In the genomic region with DNA sequence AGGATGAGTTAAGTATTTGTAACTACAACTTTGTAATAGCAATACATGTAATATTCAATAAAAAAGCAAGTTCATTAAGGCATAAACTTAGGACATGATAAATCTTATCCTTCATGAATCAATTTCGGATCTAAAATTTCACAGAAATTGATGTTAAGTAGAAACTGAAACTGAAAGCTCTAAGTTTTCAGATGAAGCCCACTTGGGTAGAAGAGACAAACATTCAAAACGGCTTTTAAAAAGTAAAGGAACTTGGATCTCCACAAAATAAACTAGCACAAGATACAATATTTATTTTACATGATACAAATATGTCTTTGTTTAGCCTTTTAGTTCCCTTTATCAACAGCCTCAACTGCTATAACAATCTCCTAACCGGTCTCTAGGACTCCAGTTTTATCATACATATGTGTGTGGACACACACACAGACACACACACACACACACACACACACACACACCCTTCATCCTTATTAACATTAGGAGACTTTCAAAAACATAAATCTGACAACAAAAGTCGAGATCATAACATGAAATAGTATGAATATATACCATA, we compare ENCODE assay signal across 13 cellular contexts.
DNase-seq lines count a peak whose midpoint lies in the region; ATAC-seq and TF ChIP-seq lines count a peak whose summit lies in the region.
"Had no signal": no experiment of that assay in that cellular context is flagged by ENCODE, and none has a peak within 500 bp of the region (broad histone marks: within the 10 kb centered on the region; RNA-seq: fewer than 3 reads in every experiment).

No MANE protein-coding gene starts in this region.

- no peaks in the 10 kb centered on the region for H3K9me3 ChIP-seq in testis
- H3K9me3 ChIP-seq: adrenal gland, sigmoid colon had no signal

- POLR2A ChIA-PET in activated CD8-positive, alpha-beta T cell treated with anti-CD3 and anti-CD28 coated beads, Interleukin-2, amount 10 ng/mL, durations not matched to agents 7 days and 5 days (lab: Charles Lee) = no interaction called here

- no peak overlapping the region for H3K4me3 ChIP-seq in testis
- H3K4me3 ChIP-seq: PC-9 had no signal

- no peaks in the 10 kb centered on the region for H3K9me3 Mint-ChIP-seq in activated T-cell treated with anti-CD3 and anti-CD28 coated beads, Interleukin-2, amount 50 U/mL, for 72 hours
- no peaks in the 10 kb centered on the region for H3K9me3 Mint-ChIP-seq in activated CD8-positive, alpha-beta T cell treated with anti-CD3 and anti-CD28 coated beads, Interleukin-2, amount 10 ng/mL, durations not matched to agents 7 days and 5 days (ENCODE audit: insufficient read depth)

- peak overlapping the region; percentile 68 for H3K27ac Mint-ChIP-seq in activated T-cell treated with anti-CD3 and anti-CD28 coated beads, Interleukin-2, amount 50 U/mL, for 72 hours
- H3K27ac Mint-ChIP-seq in activated CD8-positive, alpha-beta T cell treated with anti-CD3 and anti-CD28 coated beads, Interleukin-2, amount 10 ng/mL, durations not matched to agents 7 days and 5 days = peak overlapping the region; percentile 70

- H3K36me3 Mint-ChIP-seq in activated T-cell treated with anti-CD3 and anti-CD28 coated beads, Interleukin-2, amount 50 U/mL, for 72 hours (ENCODE audit: insufficient read depth in 2 of 2) = peaks cover 0 to 2% of the 10 kb centered on the region in 2 donors
- no peaks in the 10 kb centered on the region for H3K36me3 Mint-ChIP-seq in activated CD8-positive, alpha-beta T cell treated with anti-CD3 and anti-CD28 coated beads, Interleukin-2, amount 10 ng/mL, durations not matched to agents 7 days and 5 days (ENCODE audit: low read depth)

- WGBS in testis, 2 donors = 37 to 41% methylated on average over 4 of the region's 4 CpGs

- H3K27me3 Mint-ChIP-seq in activated T-cell treated with anti-CD3 and anti-CD28 coated beads, Interleukin-2, amount 50 U/mL, for 72 hours (ENCODE audit: low read depth) = no peaks in the 10 kb centered on the region
- H3K27me3 Mint-ChIP-seq in activated CD8-positive, alpha-beta T cell treated with anti-CD3 and anti-CD28 coated beads, Interleukin-2, amount 10 ng/mL, durations not matched to agents 7 days and 5 days (ENCODE audit: low read depth) = no peaks in the 10 kb centered on the region

- H3K27me3 ChIP-seq in testis = no peaks in the 10 kb centered on the region
- H3K27me3 ChIP-seq: adrenal gland, sigmoid colon had no signal

- H3K36me3 ChIP-seq in testis (ENCODE audit: low read depth, missing control alignments) = no peaks in the 10 kb centered on the region
- H3K36me3 ChIP-seq: adrenal gland, WERI-Rb-1 had no signal

- peak overlapping the region; percentile 9 to 32 for H3K27ac ChIP-seq in testis
- H3K27ac ChIP-seq: adrenal gland, PC-9, WERI-Rb-1 had no signal

- intact Hi-C loops in testis (cut with DNase I; ENCODE audit: low total_unique reads) = no loop called here

- CTCF ChIA-PET in activated CD8-positive, alpha-beta T cell treated with anti-CD3 and anti-CD28 coated beads, Interleukin-2, amount 10 ng/mL, durations not matched to agents 7 days and 5 days (lab: Charles Lee) = interaction anchor here (0.7 to 0.9 kb wide), 2 partner anchors 78 to 230 kb away, joined by 3 read pairs; no protein-coding TSS in a partner anchor

- H3K4me1 ChIP-seq in testis = peaks cover 12% of the 10 kb centered on the region

- no peak for DNase-seq in activated T-cell treated with anti-CD3 and anti-CD28 coated beads, Interleukin-2, amount 50 U/mL, for 72 hours
- no peak for DNase-seq in activated T-cell treated with anti-CD3 and anti-CD28 coated beads, Interleukin-2, amount 50 U/mL, for 48 hours
- no peak for DNase-seq in activated CD8-positive, alpha-beta T cell treated with anti-CD3 and anti-CD28 coated beads, Interleukin-2, amount 10 ng/mL, durations not matched to agents 7 days and 5 days
- DNase-seq in iris pigment epithelial cell (ENCODE audit: low read depth) (peak; percentile 32), testis (no peak), DMS153 treated with DMSO at 0.1 percent for 48 hours (lab: John Stamatoyannopoulos, UW; ENCODE audit: unreplicated experiment) (no peak), NCI-H510A treated with DMSO at 0.1 percent for 48 hours (lab: John Stamatoyannopoulos, UW) (no peak), NCI-H510A (lab: John Stamatoyannopoulos, UW) (no peak)
- DNase-seq: adrenal gland, NCI-H146, PC-9, sigmoid colon, WERI-Rb-1 had no signal

- TF ChIP-seq CTCF in testis (IDR thresholded peaks at IDR 0.05) = no peak

- TF ChIP-seq POLR2A in testis (IDR thresholded peaks at IDR 0.05) = no peak

- H3K4me3 Mint-ChIP-seq in activated T-cell treated with anti-CD3 and anti-CD28 coated beads, Interleukin-2, amount 50 U/mL, for 72 hours = peak overlapping the region; percentile 43 to 75
- peak overlapping the region; percentile 67 for H3K4me3 Mint-ChIP-seq in activated CD8-positive, alpha-beta T cell treated with anti-CD3 and anti-CD28 coated beads, Interleukin-2, amount 10 ng/mL, durations not matched to agents 7 days and 5 days

- no peak for ATAC-seq in activated T-cell treated with anti-CD3 and anti-CD28 coated beads, Interleukin-2, amount 50 U/mL, for 72 hours (replicated peaks in 1 of 2)
- peak; percentile 39 for ATAC-seq in activated CD8-positive, alpha-beta T cell treated with anti-CD3 and anti-CD28 coated beads, Interleukin-2, amount 10 ng/mL, durations not matched to agents 7 days and 5 days

- H3K4me1 Mint-ChIP-seq in activated T-cell treated with anti-CD3 and anti-CD28 coated beads, Interleukin-2, amount 50 U/mL, for 72 hours (ENCODE audit: low read depth) = peaks cover 19% of the 10 kb centered on the region
- H3K4me1 Mint-ChIP-seq in activated CD8-positive, alpha-beta T cell treated with anti-CD3 and anti-CD28 coated beads, Interleukin-2, amount 10 ng/mL, durations not matched to agents 7 days and 5 days (ENCODE audit: low read depth) = peaks cover 22% of the 10 kb centered on the region
